In the genomic region with DNA sequence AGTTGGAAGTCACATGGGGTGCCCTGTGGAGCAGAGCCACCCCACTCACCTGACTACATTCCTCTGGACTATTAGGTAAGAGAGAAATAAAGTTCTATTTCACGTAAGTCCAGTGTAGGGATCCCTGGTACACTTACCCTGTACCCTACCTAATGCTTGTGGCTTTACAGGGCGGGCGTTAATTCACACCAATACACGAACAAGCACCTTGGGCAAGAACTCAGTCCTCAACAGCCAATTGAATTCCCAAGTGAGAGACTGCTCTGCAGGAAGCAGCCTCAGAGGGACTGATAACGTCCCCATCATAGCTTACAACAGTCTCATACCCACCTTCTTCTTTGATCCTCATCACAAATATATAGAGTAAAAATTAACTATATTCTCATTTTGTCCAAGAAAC, we compare ENCODE assay signal across 32 cellular contexts.
"Had no signal": no experiment of that assay in that cellular context is flagged by ENCODE, and none has a peak within 500 bp of the region (broad histone marks: within the 10 kb centered on the region; RNA-seq: fewer than 3 reads in every experiment).

No MANE protein-coding gene starts in this region.

- H3K4me3 Mint-ChIP-seq: activated CD4-positive, alpha-beta memory T cell treated with anti-CD3 and anti-CD28 coated beads, Interleukin-2, amount 10 ng/mL, durations not matched to agents 7 days and 5 days; activated CD8-positive, alpha-beta memory T cell treated with anti-CD3 and anti-CD28 coated beads, Interleukin-2, amount 10 ng/mL, durations not matched to agents 7 days and 5 days; activated naive CD4-positive, alpha-beta T cell treated with anti-CD3 and anti-CD28 coated beads, Interleukin-2, amount 10 ng/mL, durations not matched to agents 7 days and 5 days; activated naive CD8-positive, alpha-beta T cell; activated naive CD8-positive, alpha-beta T cell treated with anti-CD3 and anti-CD28 coated beads, Interleukin-2, amount 50 U/mL, for 24 hours; brain had no signal

- H3K27me3 Mint-ChIP-seq: activated CD4-positive, alpha-beta memory T cell treated with anti-CD3 and anti-CD28 coated beads, Interleukin-2, amount 10 ng/mL, durations not matched to agents 7 days and 5 days; activated CD8-positive, alpha-beta memory T cell treated with anti-CD3 and anti-CD28 coated beads, Interleukin-2, amount 10 ng/mL, durations not matched to agents 7 days and 5 days; activated naive CD8-positive, alpha-beta T cell; activated naive CD8-positive, alpha-beta T cell treated with anti-CD3 and anti-CD28 coated beads, Interleukin-2, amount 50 U/mL, for 24 hours had no signal

- H3K9me3 Mint-ChIP-seq: activated CD4-positive, alpha-beta memory T cell treated with anti-CD3 and anti-CD28 coated beads, Interleukin-2, amount 10 ng/mL, durations not matched to agents 7 days and 5 days; activated naive CD8-positive, alpha-beta T cell treated with anti-CD3 and anti-CD28 coated beads, Interleukin-2, amount 50 U/mL, for 24 hours had no signal

- H3K4me1 ChIP-seq: Peyer's patch, SJSA1 had no signal

- H3K9ac ChIP-seq: SK-N-SH had no signal

- H3K9me2 ChIP-seq: SK-N-SH had no signal

- H3K27ac ChIP-seq: Peyer's patch, SJSA1, VCaP had no signal

- FAIRE-seq: bronchial epithelial cell had no signal

- H3K36me3 ChIP-seq: Peyer's patch, SJSA1 had no signal

- H3K27me3 ChIP-seq: Peyer's patch, SJSA1 had no signal

- H3K9me3 ChIP-seq: Peyer's patch, SJSA1, SK-N-SH had no signal

- DNase-seq: activated CD4-positive, alpha-beta memory T cell treated with anti-CD3 and anti-CD28 coated beads, Interleukin-2, amount 10 ng/mL, durations not matched to agents 7 days and 5 days; activated CD4-positive, alpha-beta T cell treated with anti-CD3 and anti-CD28 coated beads for 1 hour; activated CD4-positive, alpha-beta T cell treated with anti-CD3 and anti-CD28 coated beads for 48 hours; activated CD4-positive, CD25-positive, alpha-beta regulatory T cell; activated CD8-positive, alpha-beta memory T cell treated with anti-CD3 and anti-CD28 coated beads for 24 hours; activated CD8-positive, alpha-beta memory T cell treated with anti-CD3 and anti-CD28 coated beads, Interleukin-2, amount 10 ng/mL, durations not matched to agents 7 days and 5 days; activated CD8-positive, alpha-beta memory T cell treated with anti-CD3 and anti-CD28 coated beads, Interleukin-2, amount 50 U/mL, for 48 hours; activated effector memory CD4-positive, alpha-beta T cell treated with Interleukin-2 at 50 U/mL for 16 hours; activated naive CD4-positive, alpha-beta T cell treated with anti-CD3 and anti-CD28 coated beads, Interleukin-2, amount 10 ng/mL, durations not matched to agents 7 days and 5 days; activated naive CD8-positive, alpha-beta T cell treated with anti-CD3 and anti-CD28 coated beads, Interleukin-2, amount 50 U/mL, for 24 hours; activated T-cell treated with anti-CD3 and anti-CD28 coated beads, Interleukin-2, amount 50 U/mL, for 48 hours; anterior cingulate cortex; caudate nucleus; NCI-H1105; NCI-H1436; NCI-H1694 treated with DMSO at 0.1 percent for 48 hours; NCI-H2029; NCI-H345; NCI-H748 treated with DMSO at 0.1 percent for 48 hours; NK-92 treated with Interleukin-12 subunit alpha and Interleukin-12 subunit beta, amount 100 ng/mL, for 24 hours; PC-3; Peyer's patch; RPMI8226; SHP77 treated with DMSO at 0.1 percent for 48 hours; SK-N-SH; T-helper 2 cell; T-helper 9 cell had no signal

- H3K27ac Mint-ChIP-seq: activated CD4-positive, alpha-beta memory T cell treated with anti-CD3 and anti-CD28 coated beads, Interleukin-2, amount 10 ng/mL, durations not matched to agents 7 days and 5 days; activated CD8-positive, alpha-beta memory T cell treated with anti-CD3 and anti-CD28 coated beads, Interleukin-2, amount 10 ng/mL, durations not matched to agents 7 days and 5 days; activated naive CD4-positive, alpha-beta T cell treated with anti-CD3 and anti-CD28 coated beads, Interleukin-2, amount 10 ng/mL, durations not matched to agents 7 days and 5 days; activated naive CD8-positive, alpha-beta T cell; activated naive CD8-positive, alpha-beta T cell treated with anti-CD3 and anti-CD28 coated beads, Interleukin-2, amount 50 U/mL, for 24 hours had no signal

- ATAC-seq: activated CD8-positive, alpha-beta memory T cell treated with anti-CD3 and anti-CD28 coated beads, Interleukin-2, amount 10 ng/mL, durations not matched to agents 7 days and 5 days; activated naive CD8-positive, alpha-beta T cell treated with anti-CD3 and anti-CD28 coated beads, Interleukin-2, amount 50 U/mL, for 24 hours; PC-3 had no signal

- H3K4me2 ChIP-seq: SK-N-SH had no signal

- H3K4me3 ChIP-seq: Peyer's patch, SJSA1 had no signal

- H3K4me1 Mint-ChIP-seq: activated CD4-positive, alpha-beta memory T cell treated with anti-CD3 and anti-CD28 coated beads, Interleukin-2, amount 10 ng/mL, durations not matched to agents 7 days and 5 days; activated CD8-positive, alpha-beta memory T cell treated with anti-CD3 and anti-CD28 coated beads, Interleukin-2, amount 10 ng/mL, durations not matched to agents 7 days and 5 days; activated naive CD4-positive, alpha-beta T cell treated with anti-CD3 and anti-CD28 coated beads, Interleukin-2, amount 10 ng/mL, durations not matched to agents 7 days and 5 days; activated naive CD8-positive, alpha-beta T cell treated with anti-CD3 and anti-CD28 coated beads, Interleukin-2, amount 50 U/mL, for 24 hours; brain had no signal

- H3K36me3 Mint-ChIP-seq: activated CD8-positive, alpha-beta memory T cell treated with anti-CD3 and anti-CD28 coated beads, Interleukin-2, amount 10 ng/mL, durations not matched to agents 7 days and 5 days; activated naive CD4-positive, alpha-beta T cell treated with anti-CD3 and anti-CD28 coated beads, Interleukin-2, amount 10 ng/mL, durations not matched to agents 7 days and 5 days; activated naive CD8-positive, alpha-beta T cell; brain had no signal
